Comparison of ENCODE assay signal across 8 cellular contexts in the genomic region with DNA sequence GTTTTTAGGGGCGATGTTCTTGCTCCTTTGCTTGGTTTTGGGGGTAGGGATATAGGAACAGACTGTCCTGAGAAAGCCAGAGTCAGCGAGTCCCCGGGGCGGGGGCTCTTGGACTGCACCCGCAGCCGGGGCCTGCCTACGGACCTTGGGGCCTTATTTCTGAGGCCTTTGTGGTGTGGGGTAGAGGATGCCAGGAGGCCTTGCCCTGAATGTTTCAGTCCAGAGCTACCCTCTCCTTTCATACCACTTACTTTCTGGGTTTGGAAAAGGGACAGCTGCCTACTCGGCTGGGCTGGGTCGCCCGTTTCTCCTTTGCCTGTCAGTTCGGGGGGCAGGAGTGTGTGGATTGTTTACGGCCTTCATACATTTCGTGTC. TPM values are rescaled to one million over a fixed set of nuclear protein-coding genes. Genes with fewer than 3 reads are reported as not detected.
A peak's percentile ranks its signal among the peaks of the same experiment; 100 is the strongest.
DNase-seq lines count a peak whose midpoint lies in the region; ATAC-seq and TF ChIP-seq lines count a peak whose summit lies in the region.

No MANE protein-coding gene starts in this region.

- DNase-seq in AG09309 (ENCODE audit: low read depth): no peak
- DNase-seq in activated CD4-positive, alpha-beta memory T cell treated with anti-CD3 and anti-CD28 coated beads for 36 hours: no peak
- DNase-seq in foreskin keratinocyte: no peak
- no peak for DNase-seq in effector CD4-positive, alpha-beta T cell
- DNase-seq in globus pallidus (ENCODE audit: low spot score): no peak

- no peaks in the 10 kb centered on the region for H3K27me3 Mint-ChIP-seq in activated CD4-positive, alpha-beta memory T cell treated with anti-CD3 and anti-CD28 coated beads for 36 hours

- H3K36me3 Mint-ChIP-seq in activated CD4-positive, alpha-beta memory T cell treated with anti-CD3 and anti-CD28 coated beads for 36 hours: peaks cover 21% of the 10 kb centered on the region

- H3K27me3 ChIP-seq in foreskin keratinocyte: no peaks in the 10 kb centered on the region
- no peaks in the 10 kb centered on the region for H3K27me3 ChIP-seq in rectal smooth muscle tissue (ENCODE audit: control insufficient read depth, insufficient read depth, low read length)

- POLR2A ChIA-PET in activated CD4-positive, alpha-beta memory T cell treated with anti-CD3 and anti-CD28 coated beads for 36 hours (lab: Charles Lee): interaction anchor here (0.8 to 2.1 kb wide), 11 partner anchors 13 to 318 kb away, joined by 3 to 17 read pairs (median 6); partner anchors contain the start of genes ACOT2, BBOF1, ENTPD5 and PTGR2

- H3K9ac ChIP-seq in rectal smooth muscle tissue (ENCODE audit: low read length): peak overlapping the region; percentile 69

- peaks cover 4% of the 10 kb centered on the region for H3K4me1 ChIP-seq in foreskin keratinocyte
- peaks cover 15% of the 10 kb centered on the region for H3K4me1 ChIP-seq in rectal smooth muscle tissue (ENCODE audit: control insufficient read depth, insufficient read depth, low read length)

- CTCF ChIA-PET in activated CD4-positive, alpha-beta memory T cell treated with anti-CD3 and anti-CD28 coated beads for 36 hours (lab: Charles Lee): interaction anchor here (1.5 to 2.6 kb wide), 4 partner anchors 9 to 158 kb away, joined by 3 to 10 read pairs (median 6); no protein-coding TSS in a partner anchor

- H3K27ac ChIP-seq in foreskin keratinocyte (peak overlapping the region; percentile 75), rectal smooth muscle tissue (ENCODE audit: low read depth, low read length) (peak overlapping the region; percentile 98)

- H3K4me1 Mint-ChIP-seq in activated CD4-positive, alpha-beta memory T cell treated with anti-CD3 and anti-CD28 coated beads for 36 hours (ENCODE audit: low read depth): peaks cover 51% of the 10 kb centered on the region

- intact Hi-C loops in activated CD4-positive, alpha-beta memory T cell treated with anti-CD3 and anti-CD28 coated beads for 36 hours (cut with micrococcal nuclease): loop anchor here (2.0 kb wide), 3 partner anchors 56 to 174 kb away; a partner anchor contains a TSS

- TF ChIP-seq CTCF in AG09309 (IDR thresholded peaks at IDR 0.05; ENCODE audit: control insufficient read depth, insufficient read depth, low read depth, low read length, missing control alignments) (no peak), foreskin keratinocyte (conservative IDR thresholded peaks at IDR 0.05) (no peak)

- H3K4me3 Mint-ChIP-seq in activated CD4-positive, alpha-beta memory T cell treated with anti-CD3 and anti-CD28 coated beads for 36 hours: peak overlapping the region; percentile 93

- H3K4me3 ChIP-seq in AG09309 (ENCODE audit: control insufficient read depth, low read depth, low read length) (peak overlapping the region; percentile 77), rectal smooth muscle tissue (ENCODE audit: low read length) (peak overlapping the region; percentile 89)

- no peaks in the 10 kb centered on the region for H3K36me3 ChIP-seq in rectal smooth muscle tissue (ENCODE audit: control insufficient read depth, insufficient read depth, low read length)

- H3K9me3 Mint-ChIP-seq in activated CD4-positive, alpha-beta memory T cell treated with anti-CD3 and anti-CD28 coated beads for 36 hours: no peaks in the 10 kb centered on the region

- peak; percentile 13 for ATAC-seq in GM19025 (IDR thresholded peaks at IDR 0.05; ENCODE audit: low read depth, unreplicated experiment)
- ATAC-seq in HG03378 (IDR thresholded peaks at IDR 0.05; ENCODE audit: unreplicated experiment): peak; percentile 22
- ATAC-seq in foreskin keratinocyte: no peak

- H3K27ac Mint-ChIP-seq in activated CD4-positive, alpha-beta memory T cell treated with anti-CD3 and anti-CD28 coated beads for 36 hours: peak overlapping the region; percentile 95

RNA-seq across cellular contexts. Expression of gene ZNF410, which starts 0.4 kb away (rescaled TPM):
- total RNA-seq in activated CD4-positive, alpha-beta memory T cell treated with anti-CD3 and anti-CD28 coated beads for 36 hours: 10 to 100 TPM; 65.2 to 68.7 TPM
- 57.9 and 68.5 TPM in 2 replicates for total RNA-seq in foreskin keratinocyte
- polyA plus RNA-seq in foreskin keratinocyte: 42.6 and 43.7 TPM in 2 replicates

RNA-seq across cellular contexts. Expression of gene PTGR2, which starts 35.5 kb away (rescaled TPM):
- 10 to 100 TPM in 1 of 2 experiments, 1 to 10 TPM in 1; 9.9 to 10.3 TPM for total RNA-seq in activated CD4-positive, alpha-beta memory T cell treated with anti-CD3 and anti-CD28 coated beads for 36 hours
- total RNA-seq in foreskin keratinocyte: 8.1 and 8.3 TPM in 2 replicates
- polyA plus RNA-seq in foreskin keratinocyte: 4.6 and 5.5 TPM in 2 replicates
